ENCODE assay signal across 1 cellular context in the genomic region with DNA sequence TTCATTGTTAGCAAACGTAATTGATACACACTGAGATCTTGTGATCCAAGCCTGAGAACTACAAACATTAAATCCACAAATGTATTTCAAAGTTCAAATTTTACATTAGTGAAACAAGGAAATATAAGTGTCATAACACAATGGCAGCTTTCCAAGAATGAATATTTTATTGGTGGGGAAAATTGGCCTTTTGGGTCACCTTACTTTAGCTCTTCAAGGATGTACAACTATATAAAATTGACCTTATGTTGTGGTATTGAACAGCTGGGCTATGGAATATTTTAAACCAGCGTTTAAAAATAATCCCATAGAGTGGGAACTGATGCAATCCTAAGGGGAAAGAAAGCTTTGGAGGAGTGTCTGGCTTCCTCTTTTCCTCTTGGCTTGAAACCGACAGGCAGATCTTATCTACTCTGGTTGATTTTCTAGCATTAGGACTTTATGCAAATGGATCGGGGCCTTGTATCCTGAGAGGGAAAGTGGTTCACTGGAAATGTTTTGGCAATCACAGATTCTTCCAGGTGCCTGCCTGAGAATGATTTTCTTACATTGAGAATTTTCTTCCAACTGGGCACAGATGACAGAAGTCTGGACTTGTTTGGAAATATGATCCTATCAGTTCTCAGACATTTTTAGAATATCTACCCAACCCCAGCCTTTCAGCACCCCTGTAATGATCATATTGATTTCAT.
TF ChIP-seq lines count a peak whose summit lies in the region.

No MANE protein-coding gene starts in this region.

TF ChIP-seq in SK-N-SH treated with all-trans-retinoic acid at 6 μM for 48 hours, 23 proteins besides CTCF, POLR2A, EP300 and RAD21 (continued from another document):
- no peak for TF ChIP-seq TCF4 (CRISPR knock-in tag; IDR thresholded peaks at IDR 0.05; ENCODE audit: borderline replicate concordance)
